1 cellular context compared by ENCODE assay signal in the genomic region with DNA sequence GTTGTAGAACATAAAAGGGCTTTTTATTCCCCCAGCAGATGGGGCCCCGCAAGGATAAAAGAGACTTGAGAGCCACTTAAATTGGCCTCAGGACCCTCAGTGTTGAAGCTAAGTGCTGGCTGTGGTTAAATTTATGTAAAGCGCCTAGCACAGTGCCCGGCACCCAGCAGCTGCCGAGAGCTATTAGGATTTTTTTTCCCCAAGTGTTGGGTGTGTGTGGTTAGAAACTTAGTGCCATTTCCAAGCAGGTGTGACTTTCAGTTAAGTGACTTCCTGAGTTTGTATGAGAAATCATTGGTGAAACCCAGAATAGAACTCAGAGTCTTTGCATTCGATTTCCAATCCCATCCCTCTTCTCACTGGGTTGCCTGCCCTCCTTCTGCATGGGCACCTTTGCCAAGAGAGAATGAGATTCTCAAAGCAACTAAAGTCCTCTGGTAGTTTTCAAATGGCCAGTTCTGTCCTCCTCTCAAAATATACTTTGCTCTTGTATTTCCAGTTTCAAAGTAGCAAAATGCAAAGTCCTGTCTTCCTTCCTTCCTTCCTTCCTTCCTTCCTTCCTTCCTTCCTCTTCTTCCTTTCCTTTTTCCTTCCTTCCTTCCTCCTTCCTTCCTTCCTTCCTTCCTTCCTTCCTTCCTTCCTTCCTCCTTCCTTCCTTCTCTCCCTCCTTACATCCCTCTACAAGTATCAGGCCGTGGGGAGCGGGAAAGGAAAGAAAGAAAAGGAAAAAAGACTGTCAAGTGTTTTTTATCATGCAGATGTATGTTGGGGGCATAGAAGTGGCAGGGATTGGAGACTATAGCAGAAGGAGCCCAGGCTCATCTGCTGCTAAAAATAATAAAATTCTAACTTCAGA.
TF ChIP-seq lines count a peak whose summit lies in the region.

No MANE protein-coding gene starts in this region.

TF ChIP-seq in SK-N-SH, 30 proteins besides CTCF, POLR2A, EP300 and RAD21 (continued from another document):
- TF ChIP-seq, protein P1, sequence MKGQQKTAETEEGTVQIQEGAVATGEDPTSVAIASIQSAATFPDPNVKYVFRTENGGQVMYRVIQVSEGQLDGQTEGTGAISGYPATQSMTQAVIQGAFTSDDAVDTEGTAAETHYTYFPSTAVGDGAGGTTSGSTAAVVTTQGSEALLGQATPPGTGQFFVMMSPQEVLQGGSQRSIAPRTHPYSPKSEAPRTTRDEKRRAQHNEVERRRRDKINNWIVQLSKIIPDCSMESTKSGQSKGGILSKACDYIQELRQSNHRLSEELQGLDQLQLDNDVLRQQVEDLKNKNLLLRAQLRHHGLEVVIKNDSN (IDR thresholded peaks at IDR 0.05; ENCODE audit: borderline replicate concordance, low read depth): no peak
- TF ChIP-seq, protein P2, sequence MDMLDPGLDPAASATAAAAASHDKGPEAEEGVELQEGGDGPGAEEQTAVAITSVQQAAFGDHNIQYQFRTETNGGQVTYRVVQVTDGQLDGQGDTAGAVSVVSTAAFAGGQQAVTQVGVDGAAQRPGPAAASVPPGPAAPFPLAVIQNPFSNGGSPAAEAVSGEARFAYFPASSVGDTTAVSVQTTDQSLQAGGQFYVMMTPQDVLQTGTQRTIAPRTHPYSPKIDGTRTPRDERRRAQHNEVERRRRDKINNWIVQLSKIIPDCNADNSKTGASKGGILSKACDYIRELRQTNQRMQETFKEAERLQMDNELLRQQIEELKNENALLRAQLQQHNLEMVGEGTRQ (IDR thresholded peaks at IDR 0.05; ENCODE audit: borderline replicate concordance, low read depth, low read length): no peak
- TF ChIP-seq RXRA (IDR thresholded peaks at IDR 0.05; ENCODE audit: borderline replicate concordance, low read depth): no peak
- TF ChIP-seq RFX5 (IDR thresholded peaks at IDR 0.05; ENCODE audit: low read length): no peak
- TF ChIP-seq, protein P3, sequence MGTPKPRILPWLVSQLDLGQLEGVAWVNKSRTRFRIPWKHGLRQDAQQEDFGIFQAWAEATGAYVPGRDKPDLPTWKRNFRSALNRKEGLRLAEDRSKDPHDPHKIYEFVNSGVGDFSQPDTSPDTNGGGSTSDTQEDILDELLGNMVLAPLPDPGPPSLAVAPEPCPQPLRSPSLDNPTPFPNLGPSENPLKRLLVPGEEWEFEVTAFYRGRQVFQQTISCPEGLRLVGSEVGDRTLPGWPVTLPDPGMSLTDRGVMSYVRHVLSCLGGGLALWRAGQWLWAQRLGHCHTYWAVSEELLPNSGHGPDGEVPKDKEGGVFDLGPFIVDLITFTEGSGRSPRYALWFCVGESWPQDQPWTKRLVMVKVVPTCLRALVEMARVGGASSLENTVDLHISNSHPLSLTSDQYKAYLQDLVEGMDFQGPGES (IDR thresholded peaks at IDR 0.05; ENCODE audit: low read depth, low read length): no peak
- TF ChIP-seq, protein P4, sequence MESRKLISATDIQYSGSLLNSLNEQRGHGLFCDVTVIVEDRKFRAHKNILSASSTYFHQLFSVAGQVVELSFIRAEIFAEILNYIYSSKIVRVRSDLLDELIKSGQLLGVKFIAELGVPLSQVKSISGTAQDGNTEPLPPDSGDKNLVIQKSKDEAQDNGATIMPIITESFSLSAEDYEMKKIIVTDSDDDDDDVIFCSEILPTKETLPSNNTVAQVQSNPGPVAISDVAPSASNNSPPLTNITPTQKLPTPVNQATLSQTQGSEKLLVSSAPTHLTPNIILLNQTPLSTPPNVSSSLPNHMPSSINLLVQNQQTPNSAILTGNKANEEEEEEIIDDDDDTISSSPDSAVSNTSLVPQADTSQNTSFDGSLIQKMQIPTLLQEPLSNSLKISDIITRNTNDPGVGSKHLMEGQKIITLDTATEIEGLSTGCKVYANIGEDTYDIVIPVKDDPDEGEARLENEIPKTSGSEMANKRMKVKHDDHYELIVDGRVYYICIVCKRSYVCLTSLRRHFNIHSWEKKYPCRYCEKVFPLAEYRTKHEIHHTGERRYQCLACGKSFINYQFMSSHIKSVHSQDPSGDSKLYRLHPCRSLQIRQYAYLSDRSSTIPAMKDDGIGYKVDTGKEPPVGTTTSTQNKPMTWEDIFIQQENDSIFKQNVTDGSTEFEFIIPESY (IDR thresholded peaks at IDR 0.05; ENCODE audit: borderline replicate concordance, low read depth): no peak
- TF ChIP-seq FOSL2 (IDR thresholded peaks at IDR 0.05; ENCODE audit: borderline replicate concordance, low read depth): no peak
- no peak for TF ChIP-seq TAF1 (IDR thresholded peaks at IDR 0.05; ENCODE audit: borderline replicate concordance, low read depth, low read length)
- no peak for TF ChIP-seq JUND (IDR thresholded peaks at IDR 0.05)
- TF ChIP-seq TCF12 (IDR thresholded peaks at IDR 0.05): no peak
